Comparison of ENCODE assay signal across 10 cellular contexts in genomic region chr2:29723255-29724001, GRCh38.
DNase-seq lines count a peak whose midpoint lies in the region; ATAC-seq and TF ChIP-seq lines count a peak whose summit lies in the region.
"Had no signal": no experiment of that assay in that cellular context is flagged by ENCODE, and none has a peak within 500 bp of the region (broad histone marks: within the 10 kb centered on the region; RNA-seq: fewer than 3 reads in every experiment).

No MANE protein-coding gene starts in this region.

- H3K4me1 ChIP-seq in mesenchymal stem cell (ENCODE audit: control insufficient read depth, insufficient read depth, low read depth, low read length): no peaks in the 10 kb centered on the region

- H3K14ac ChIP-seq in mesenchymal stem cell (ENCODE audit: low read length in 2 of 2): no peak overlapping the region

- no peaks in the 10 kb centered on the region for H3K79me1 ChIP-seq in mesenchymal stem cell (replicated peaks; ENCODE audit: low read length, poor library complexity, severe bottlenecking)

- peaks cover 0 to 4% of the 10 kb centered on the region in 2 experiments for H3K27me3 ChIP-seq in mesenchymal stem cell (ENCODE audit: control insufficient read depth in 1 of 2, insufficient read depth in 1 of 2, low read length in 2 of 2)
- H3K27me3 ChIP-seq: BLaER1 treated with 17β-estradiol and CSF1 and Interleukin-3, amounts not matched to agents 10 nM and 100 nM had no signal

- ATAC-seq in GM19452 (IDR thresholded peaks at IDR 0.05; ENCODE audit: unreplicated experiment) (peak; percentile 83), HG02970 (IDR thresholded peaks at IDR 0.05; ENCODE audit: low FRiP score, unreplicated experiment) (peak; percentile 83)

- no peak overlapping the region for H3K4me2 ChIP-seq in mesenchymal stem cell (ENCODE audit: low read length, poor library complexity, severe bottlenecking)
- H3K4me2 ChIP-seq: BLaER1 treated with 17β-estradiol and CSF1 and Interleukin-3, amounts not matched to agents 10 nM and 100 nM had no signal

- no peaks in the 10 kb centered on the region for H3K36me3 ChIP-seq in mesenchymal stem cell (ENCODE audit: control insufficient read depth in 1 of 2, insufficient read depth in 2 of 2, low read depth in 1 of 2, low read length in 2 of 2)
- H3K36me3 ChIP-seq: BLaER1 treated with 17β-estradiol and CSF1 and Interleukin-3, amounts not matched to agents 10 nM and 100 nM had no signal

- no peak overlapping the region for H2AFZ ChIP-seq in mesenchymal stem cell (ENCODE audit: low read depth, low read length)

- H3K9ac ChIP-seq in mesenchymal stem cell (ENCODE audit: low read length): no peak overlapping the region
- H3K9ac ChIP-seq: BLaER1 treated with 17β-estradiol and CSF1 and Interleukin-3, amounts not matched to agents 10 nM and 100 nM had no signal

- H3K4me3 ChIP-seq in mesenchymal stem cell (ENCODE audit: insufficient read depth in 1 of 2, low read depth in 1 of 2, low read length in 2 of 2): no peak overlapping the region
- H3K4me3 ChIP-seq: BLaER1 treated with 17β-estradiol and CSF1 and Interleukin-3, amounts not matched to agents 10 nM and 100 nM had no signal

- H2BK5ac ChIP-seq in mesenchymal stem cell (ENCODE audit: low read depth, low read length, poor library complexity, severe bottlenecking): no peak overlapping the region

- H2BK12ac ChIP-seq in mesenchymal stem cell (ENCODE audit: low read length in 2 of 2): no peak overlapping the region

- H3K23ac ChIP-seq in mesenchymal stem cell (ENCODE audit: low read length in 2 of 2): no peak overlapping the region

- no peak overlapping the region for H3K4ac ChIP-seq in mesenchymal stem cell (ENCODE audit: low read depth in 1 of 2, low read length in 2 of 2)

- H2AK5ac ChIP-seq in mesenchymal stem cell (ENCODE audit: low read length, severe bottlenecking): no peak overlapping the region

- no peaks in the 10 kb centered on the region for H3K9me3 ChIP-seq in mesenchymal stem cell (ENCODE audit: control insufficient read depth, low read length)
- H3K9me3 ChIP-seq: BLaER1 treated with 17β-estradiol and CSF1 and Interleukin-3, amounts not matched to agents 10 nM and 100 nM had no signal

- H2BK15ac ChIP-seq in mesenchymal stem cell (ENCODE audit: low read depth, poor library complexity, severe bottlenecking): no peak overlapping the region

- 72% methylated on average over 5 of the region's 7 CpGs for WGBS in mesenchymal stem cell

- DNase-seq in GM10248 (ENCODE audit: extremely low spot score) (peak; percentile 58), NCI-H69 (lab: John Stamatoyannopoulos, UW) (peak; percentile 44), mesenchymal stem cell (no peak), GOT3 (lab: John Stamatoyannopoulos, UW) (no peak), COR-L47 (lab: John Stamatoyannopoulos, UW) (no peak)
- no peak for DNase-seq in effector CD4-positive, alpha-beta T cell
- DNase-seq: activated CD4-positive, alpha-beta T cell treated with anti-CD3 and anti-CD28 coated beads, Interleukin-2, amount 50 U/mL, for 4 hours had no signal

- CTCF ChIA-PET in GM10248 (lab: Yijun Ruan, JAX): interaction anchor here (1.0 to 2.1 kb wide), 5 partner anchors 11 to 414 kb away, joined by 3 to 4 read pairs (median 3); no protein-coding TSS in a partner anchor

- no peak overlapping the region for H3K27ac ChIP-seq in mesenchymal stem cell (ENCODE audit: low read length, poor library complexity, severe bottlenecking)
- H3K27ac ChIP-seq: BLaER1 treated with 17β-estradiol and CSF1 and Interleukin-3, amounts not matched to agents 10 nM and 100 nM had no signal

- H3K18ac ChIP-seq in mesenchymal stem cell (ENCODE audit: low read depth in 1 of 2, low read length in 2 of 2): no peak overlapping the region

- no peak overlapping the region for H4K8ac ChIP-seq in mesenchymal stem cell (ENCODE audit: low read length)

- H2BK120ac ChIP-seq in mesenchymal stem cell (ENCODE audit: low read depth, low read length): no peak overlapping the region

- POLR2A ChIA-PET in GM10248 (lab: Yijun Ruan, JAX): no interaction called here

- no peak overlapping the region for H4K91ac ChIP-seq in mesenchymal stem cell (ENCODE audit: low read length)

- TF ChIP-seq CTCF in GM10248 (IDR thresholded peaks at IDR 0.05; ENCODE audit: control extremely low read depth, extremely low read depth, low read depth, missing control alignments): no peak

Comparison
In these comparisons a context has a peak if more than half of its experiments do, and no peak if none do; other contexts are left out.
1. DNase-seq: peak in GM10248 (single experiment) and NCI-H69 (single experiment); none in mesenchymal stem cell (single experiment), GOT3 (single experiment), COR-L47 (single experiment) and effector CD4-positive, alpha-beta T cell (single experiment).